ENCODE assay signal across 10 cellular contexts in genomic region chr1:116006486-116006964, GRCh38. TPM values are rescaled to one million over a fixed set of nuclear protein-coding genes. Genes with fewer than 3 reads are reported as not detected.
DNase-seq lines count a peak whose midpoint lies in the region; ATAC-seq, FAIRE-seq and TF ChIP-seq lines count a peak whose summit lies in the region.
"Had no signal": no experiment of that assay in that cellular context is flagged by ENCODE, and none has a peak within 500 bp of the region (broad histone marks: within the 10 kb centered on the region; RNA-seq: fewer than 3 reads in every experiment).

No MANE protein-coding gene starts in this region.

- peak; percentile 9 for FAIRE-seq in GM12892 (lab: Jason Lieb, UNC)

- no peak overlapping the region for H3K4me3 ChIP-seq in gastroesophageal sphincter

- peaks cover 13% of the 10 kb centered on the region for H3K36me3 Mint-ChIP-seq in osteocyte (ENCODE audit: unreplicated experiment)

- ATAC-seq in HG03175 (IDR thresholded peaks at IDR 0.05; ENCODE audit: unreplicated experiment) = peak; percentile 86
- ATAC-seq in gastroesophageal sphincter = no peak

- H3K4me3 Mint-ChIP-seq in osteocyte (ENCODE audit: unreplicated experiment) = no peak overlapping the region

- no peaks in the 10 kb centered on the region for H3K9me3 ChIP-seq in gastroesophageal sphincter

- TF ChIP-seq POLR2A in GM12892 (IDR thresholded peaks at IDR 0.05; ENCODE audit: low read depth, low read length) (no peak), gastroesophageal sphincter (IDR thresholded peaks at IDR 0.05) (no peak)

- no peaks in the 10 kb centered on the region for H3K27me3 Mint-ChIP-seq in osteocyte (ENCODE audit: unreplicated experiment)

- H3K27ac Mint-ChIP-seq in osteocyte (ENCODE audit: unreplicated experiment) = no peak overlapping the region

- 61 to 84% methylated on average over 3 of the region's 3 CpGs for WGBS in gastroesophageal sphincter (ENCODE audit: low coverage in 1 of 2), 2 donors

- no peaks in the 10 kb centered on the region for H3K4me1 ChIP-seq in gastroesophageal sphincter

- H3K27me3 ChIP-seq in gastroesophageal sphincter = no peaks in the 10 kb centered on the region

- TF ChIP-seq CTCF in GM20000 (IDR thresholded peaks at IDR 0.05; ENCODE audit: extremely low read depth, missing control alignments) (no peak), osteocyte (IDR thresholded peaks at IDR 0.05) (no peak), gastroesophageal sphincter (IDR thresholded peaks at IDR 0.05) (no peak)

- peaks cover 8% of the 10 kb centered on the region for H3K4me1 Mint-ChIP-seq in osteocyte (ENCODE audit: unreplicated experiment)

- peaks cover 0 to 7% of the 10 kb centered on the region in 2 donors for H3K36me3 ChIP-seq in gastroesophageal sphincter

- H3K27ac ChIP-seq in gastroesophageal sphincter = no peak overlapping the region

- no peak for TF ChIP-seq EP300 in gastroesophageal sphincter (IDR thresholded peaks at IDR 0.05)

- peaks cover 2% of the 10 kb centered on the region for H3K9me3 Mint-ChIP-seq in osteocyte (ENCODE audit: unreplicated experiment)

- no peak for DNase-seq in GM12892 (ENCODE audit: insufficient read length)
- peak; percentile 28 for DNase-seq in GM20000 (ENCODE audit: low spot score)
- peak; percentile 8 for DNase-seq in central memory CD4-positive, alpha-beta T cell
- no peak for DNase-seq in activated gamma-delta T cell (lab: John Stamatoyannopoulos, UW)
- DNase-seq in cortex of kidney (lab: John Stamatoyannopoulos, UW) = no peak
- DNase-seq in osteocyte (ENCODE audit: extremely low spot score, unreplicated experiment) = no peak
- DNase-seq: cerebellar nuclear complex, Karpas-422 had no signal

RNA-seq across cellular contexts. Expression of gene SLC22A15, which starts 30.2 kb away (rescaled TPM):
- not detected for polyA plus RNA-seq in GM12892 (2012; ENCODE audit: missing spikeins)
- total RNA-seq in osteocyte = 4.5 and 5.8 TPM in 2 replicates
- 1 to 10 TPM; 2.3 to 6.5 (median 4.1) TPM for total RNA-seq in gastroesophageal sphincter

Comparison
In these comparisons a context has a peak if more than half of its experiments do, and no peak if none do; other contexts are left out.
1. DNase-seq: peak in GM20000 (single experiment) and central memory CD4-positive, alpha-beta T cell (single experiment); none in GM12892 (single experiment), activated gamma-delta T cell (single experiment), cortex of kidney (single experiment) and osteocyte (single experiment).